Comparison of ENCODE assay signal across 17 cellular contexts in genomic region chr11:45809456-45810395, GRCh38. TPM values are rescaled to one million over a fixed set of nuclear protein-coding genes. Genes with fewer than 3 reads are reported as not detected.
DNase-seq lines count a peak whose midpoint lies in the region; ATAC-seq and TF ChIP-seq lines count a peak whose summit lies in the region.
"Had no signal": no experiment of that assay in that cellular context is flagged by ENCODE, and none has a peak within 500 bp of the region (broad histone marks: within the 10 kb centered on the region; RNA-seq: fewer than 3 reads in every experiment).

No MANE protein-coding gene starts in this region.

- H3K4me1 Mint-ChIP-seq in activated naive CD4-positive, alpha-beta T cell treated with anti-CD3 and anti-CD28 coated beads for 36 hours (ENCODE audit: low read depth), result peaks cover 37% of the 10 kb centered on the region
- peaks cover 32% of the 10 kb centered on the region for H3K4me1 Mint-ChIP-seq in T-helper 1 cell treated with Interleukin-12 subunit alpha and Interleukin-12 subunit beta and Interleukin-4 antibody, amounts not matched to agents 30 μg/mL and 1 μg/mL, for 36 hours (ENCODE audit: low read depth)
- H3K4me1 Mint-ChIP-seq in stimulated activated memory B cell treated with anti-CD40 and anti-IgM and Interleukin-4, amounts not matched to agents 10 μg/mL and 1 μg/mL and 100 μg/mL, for 72 hours, result peaks cover 51% of the 10 kb centered on the region

- no peak overlapping the region for H3K4me3 ChIP-seq in choroid plexus epithelial cell (ENCODE audit: low read depth, low read length)
- H3K4me3 ChIP-seq: MG63, mucosa of descending colon, transverse colon had no signal

- TF ChIP-seq CTCF in choroid plexus epithelial cell (conservative IDR thresholded peaks at IDR 0.05; ENCODE audit: low read depth, low read length), result no peak

- CTCF ChIA-PET in activated naive CD4-positive, alpha-beta T cell treated with anti-CD3 and anti-CD28 coated beads for 36 hours (lab: Charles Lee), result interaction anchor here (1.3 kb wide), 1 partner anchor 10 kb away, joined by 5 read pairs; no protein-coding TSS in a partner anchor

- no peaks in the 10 kb centered on the region for H3K27me3 Mint-ChIP-seq in activated naive CD4-positive, alpha-beta T cell treated with anti-CD3 and anti-CD28 coated beads for 36 hours (ENCODE audit: low read depth)
- no peaks in the 10 kb centered on the region for H3K27me3 Mint-ChIP-seq in T-helper 1 cell treated with Interleukin-12 subunit alpha and Interleukin-12 subunit beta and Interleukin-4 antibody, amounts not matched to agents 30 μg/mL and 1 μg/mL, for 36 hours (ENCODE audit: low read depth)
- no peaks in the 10 kb centered on the region for H3K27me3 Mint-ChIP-seq in stimulated activated memory B cell treated with anti-CD40 and anti-IgM and Interleukin-4, amounts not matched to agents 10 μg/mL and 1 μg/mL and 100 μg/mL, for 72 hours
- H3K27me3 Mint-ChIP-seq: progenitor cell of endocrine pancreas had no signal

- ATAC-seq in stimulated activated memory B cell treated with anti-CD40 and anti-IgM and Interleukin-4, amounts not matched to agents 10 μg/mL and 1 μg/mL and 100 μg/mL, for 72 hours, result no peak
- ATAC-seq: mucosa of descending colon had no signal

- H3K36me3 Mint-ChIP-seq in activated naive CD4-positive, alpha-beta T cell treated with anti-CD3 and anti-CD28 coated beads for 36 hours (ENCODE audit: low read depth), result no peaks in the 10 kb centered on the region
- H3K36me3 Mint-ChIP-seq in T-helper 1 cell treated with Interleukin-12 subunit alpha and Interleukin-12 subunit beta and Interleukin-4 antibody, amounts not matched to agents 30 μg/mL and 1 μg/mL, for 36 hours (ENCODE audit: low read depth), result peaks cover 29% of the 10 kb centered on the region
- peaks cover 28% of the 10 kb centered on the region for H3K36me3 Mint-ChIP-seq in stimulated activated memory B cell treated with anti-CD40 and anti-IgM and Interleukin-4, amounts not matched to agents 10 μg/mL and 1 μg/mL and 100 μg/mL, for 72 hours

- DNase-seq in activated naive CD4-positive, alpha-beta T cell treated with anti-CD3 and anti-CD28 coated beads for 36 hours, result no peak
- DNase-seq in activated naive CD4-positive, alpha-beta T cell (lab: John Stamatoyannopoulos, UW), result no peak
- DNase-seq in choroid plexus epithelial cell (ENCODE audit: low read depth) (peak; percentile 33), GM19238 (ENCODE audit: insufficient read length, low spot score) (no peak), SK-N-DZ (ENCODE audit: low spot score) (no peak), ACHN (no peak)
- DNase-seq: central memory CD4-positive, alpha-beta T cell; DMS79 treated with DMSO at 0.1 percent for 48 hours; MG63; mucosa of descending colon; NCI-H2171; SIG-M5; stimulated activated CD4-positive, alpha-beta T cell treated with anti-CD3 and anti-CD28 coated beads, Interleukin-15, amount 100 ng/mL, for 24 hours; transverse colon had no signal

- no peak overlapping the region for H3K4me3 Mint-ChIP-seq in activated naive CD4-positive, alpha-beta T cell treated with anti-CD3 and anti-CD28 coated beads for 36 hours
- no peak overlapping the region for H3K4me3 Mint-ChIP-seq in T-helper 1 cell treated with Interleukin-12 subunit alpha and Interleukin-12 subunit beta and Interleukin-4 antibody, amounts not matched to agents 30 μg/mL and 1 μg/mL, for 36 hours
- no peak overlapping the region for H3K4me3 Mint-ChIP-seq in stimulated activated memory B cell treated with anti-CD40 and anti-IgM and Interleukin-4, amounts not matched to agents 10 μg/mL and 1 μg/mL and 100 μg/mL, for 72 hours

- H3K9me3 Mint-ChIP-seq in activated naive CD4-positive, alpha-beta T cell treated with anti-CD3 and anti-CD28 coated beads for 36 hours, result no peaks in the 10 kb centered on the region
- H3K9me3 Mint-ChIP-seq in T-helper 1 cell treated with Interleukin-12 subunit alpha and Interleukin-12 subunit beta and Interleukin-4 antibody, amounts not matched to agents 30 μg/mL and 1 μg/mL, for 36 hours, result no peaks in the 10 kb centered on the region
- H3K9me3 Mint-ChIP-seq in stimulated activated memory B cell treated with anti-CD40 and anti-IgM and Interleukin-4, amounts not matched to agents 10 μg/mL and 1 μg/mL and 100 μg/mL, for 72 hours, result no peaks in the 10 kb centered on the region

- peak overlapping the region; percentile 9 for H3K27ac Mint-ChIP-seq in activated naive CD4-positive, alpha-beta T cell treated with anti-CD3 and anti-CD28 coated beads for 36 hours
- peak overlapping the region; percentile 63 for H3K27ac Mint-ChIP-seq in T-helper 1 cell treated with Interleukin-12 subunit alpha and Interleukin-12 subunit beta and Interleukin-4 antibody, amounts not matched to agents 30 μg/mL and 1 μg/mL, for 36 hours
- peak overlapping the region; percentile 39 for H3K27ac Mint-ChIP-seq in stimulated activated memory B cell treated with anti-CD40 and anti-IgM and Interleukin-4, amounts not matched to agents 10 μg/mL and 1 μg/mL and 100 μg/mL, for 72 hours

- intact Hi-C loops in activated naive CD4-positive, alpha-beta T cell treated with anti-CD3 and anti-CD28 coated beads for 36 hours (cut with micrococcal nuclease), result no loop called here

- in situ Hi-C loops in ACHN (cut with HindIII; ENCODE audit: low pct_ligation_motif_present, low pct_unique_long_range_greater_than_20kb, low sequenced_read_pairs), result no loop called here

RNA-seq across cellular contexts. Expression of gene SLC35C1, which starts 4.8 kb away (rescaled TPM):
- 1 to 10 TPM; 5.6 to 6.5 TPM for total RNA-seq in activated naive CD4-positive, alpha-beta T cell treated with anti-CD3 and anti-CD28 coated beads for 36 hours
- polyA plus RNA-seq in SK-N-DZ (2014; cell fraction: cytosol; rRNA removed), result 2.1 and 2.7 TPM in 2 replicates
- 1.1 and 2.1 TPM in 2 replicates for polyA plus RNA-seq in SK-N-DZ (2014; cell fraction: nucleus; rRNA removed)

RNA-seq across cellular contexts. Expression of gene CRY2, which starts 37.5 kb away (rescaled TPM):
- total RNA-seq in activated naive CD4-positive, alpha-beta T cell treated with anti-CD3 and anti-CD28 coated beads for 36 hours, result 10 to 100 TPM; 13.9 to 16.2 TPM
- polyA plus RNA-seq in SK-N-DZ (2014; cell fraction: cytosol; rRNA removed), result 5.7 and 7.4 TPM in 2 replicates
- polyA plus RNA-seq in SK-N-DZ (2014; cell fraction: nucleus; rRNA removed), result 13.1 and 17.3 TPM in 2 replicates

Comparison
In these comparisons a context has a peak if more than half of its experiments do, and no peak if none do; other contexts are left out.
1. H3K27ac Mint-ChIP-seq: peak in every context shown above with its lines; median percentile 63 in T-helper 1 cell treated with Interleukin-12 subunit alpha and Interleukin-12 subunit beta and Interleukin-4 antibody, amounts not matched to agents 30 μg/mL and 1 μg/mL, for 36 hours; 39 in stimulated activated memory B cell treated with anti-CD40 and anti-IgM and Interleukin-4, amounts not matched to agents 10 μg/mL and 1 μg/mL and 100 μg/mL, for 72 hours; 9 in activated naive CD4-positive, alpha-beta T cell treated with anti-CD3 and anti-CD28 coated beads for 36 hours.